Comparison of ENCODE assay signal across 11 cellular contexts in genomic region chrX:139725720-139726119, GRCh38. TPM values are rescaled to one million over a fixed set of nuclear protein-coding genes. Genes with fewer than 3 reads are reported as not detected.
DNase-seq lines count a peak whose midpoint lies in the region; ATAC-seq, FAIRE-seq and TF ChIP-seq lines count a peak whose summit lies in the region.
"Had no signal": no experiment of that assay in that cellular context is flagged by ENCODE, and none has a peak within 500 bp of the region (broad histone marks: within the 10 kb centered on the region; RNA-seq: fewer than 3 reads in every experiment).

No MANE protein-coding gene starts in this region.

- H3K9me3 Mint-ChIP-seq in astrocyte (ENCODE audit: unreplicated experiment) = no peaks in the 10 kb centered on the region

- no peak for TF ChIP-seq CTCF in astrocyte (IDR thresholded peaks at IDR 0.05; ENCODE audit: insufficient read depth, low read depth, low read length)

- no peaks in the 10 kb centered on the region for H3K79me2 ChIP-seq in astrocyte (ENCODE audit: insufficient read depth, low read length)

- no peak overlapping the region for H3K27ac ChIP-seq in astrocyte (ENCODE audit: low read depth, low read length)

- no peaks in the 10 kb centered on the region for H3K4me1 ChIP-seq in astrocyte (ENCODE audit: insufficient read depth, low read length)
- H3K4me1 ChIP-seq: Caco-2 had no signal

- H3K4me3 ChIP-seq in astrocyte (ENCODE audit: insufficient read depth, low read depth, low read length) (no peak overlapping the region), H7 (ENCODE audit: insufficient read depth, low read depth, low read length) (no peak overlapping the region)

- no peaks in the 10 kb centered on the region for H3K36me3 ChIP-seq in astrocyte (ENCODE audit: insufficient read depth, low read length)
- no peaks in the 10 kb centered on the region for H3K36me3 ChIP-seq in H7 (replicated peaks; ENCODE audit: control insufficient read depth, insufficient read depth, low read length)

- H3K4me2 ChIP-seq in astrocyte (ENCODE audit: low read length) = no peak overlapping the region

- H4K20me1 ChIP-seq in astrocyte (ENCODE audit: insufficient read depth, low read length) = no peaks in the 10 kb centered on the region

- no peaks in the 10 kb centered on the region for H3K36me3 Mint-ChIP-seq in astrocyte (ENCODE audit: low read depth, unreplicated experiment)

- no peaks in the 10 kb centered on the region for H3K27me3 ChIP-seq in astrocyte (ENCODE audit: insufficient read depth, low read length)
- no peaks in the 10 kb centered on the region for H3K27me3 ChIP-seq in H7 (ENCODE audit: control insufficient read depth, insufficient read depth, low read length)

- no peaks in the 10 kb centered on the region for H3K4me1 Mint-ChIP-seq in astrocyte (ENCODE audit: low read depth, unreplicated experiment)

- H3K9ac ChIP-seq in astrocyte (ENCODE audit: low read length) = no peak overlapping the region

- H3K27ac Mint-ChIP-seq in astrocyte (ENCODE audit: unreplicated experiment) = no peak overlapping the region

- peak; percentile 76 for FAIRE-seq in astrocyte (lab: Jason Lieb, UNC)

- H3K9me3 ChIP-seq in astrocyte (ENCODE audit: insufficient read depth, low read depth, low read length) = no peaks in the 10 kb centered on the region
- H3K9me3 ChIP-seq: Caco-2 had no signal

- ATAC-seq in GM19023 (IDR thresholded peaks at IDR 0.05; ENCODE audit: unreplicated experiment) = peak; percentile 87
- ATAC-seq in GM21515 (IDR thresholded peaks at IDR 0.05; ENCODE audit: unreplicated experiment) = peak; percentile 78
- peak; percentile 77 for ATAC-seq in HG03066 (IDR thresholded peaks at IDR 0.05; ENCODE audit: low read depth, unreplicated experiment)
- ATAC-seq: esophagus mucosa had no signal

- DNase-seq in astrocyte (ENCODE audit: low read depth) (no peak), NCI-H510A treated with DMSO at 0.1 percent for 48 hours (lab: John Stamatoyannopoulos, UW) (no peak), H7 (no peak), NCI-H2029 treated with DMSO at 0.1 percent for 48 hours (lab: John Stamatoyannopoulos, UW) (no peak)
- DNase-seq: activated gamma-delta T cell treated with Interleukin-2 at 50 U/mL for 16 hours; Caco-2; stimulated activated CD4-positive, alpha-beta T cell treated with anti-CD3 and anti-CD28 coated beads, Interleukin-4, amount 100 ng/mL, for 1 hour had no signal

- no peak overlapping the region for H2AFZ ChIP-seq in astrocyte (ENCODE audit: low read depth, low read length)

- H3K27me3 Mint-ChIP-seq in astrocyte (ENCODE audit: low read depth, unreplicated experiment) = no peaks in the 10 kb centered on the region

- no peak overlapping the region for H3K4me3 Mint-ChIP-seq in astrocyte (ENCODE audit: unreplicated experiment)

RNA-seq across cellular contexts. Expression of gene MCF2, which starts 17.8 kb away (rescaled TPM):
- total RNA-seq in astrocyte = 0.17 and 0.27 TPM in 2 replicates
- total RNA-seq in H7 (2014; rRNA removed; shearing (Covaris generic)) = 1.1 and 2.3 TPM in 2 replicates
- total RNA-seq: Caco-2, esophagus mucosa had no signal
